In the genomic region with DNA sequence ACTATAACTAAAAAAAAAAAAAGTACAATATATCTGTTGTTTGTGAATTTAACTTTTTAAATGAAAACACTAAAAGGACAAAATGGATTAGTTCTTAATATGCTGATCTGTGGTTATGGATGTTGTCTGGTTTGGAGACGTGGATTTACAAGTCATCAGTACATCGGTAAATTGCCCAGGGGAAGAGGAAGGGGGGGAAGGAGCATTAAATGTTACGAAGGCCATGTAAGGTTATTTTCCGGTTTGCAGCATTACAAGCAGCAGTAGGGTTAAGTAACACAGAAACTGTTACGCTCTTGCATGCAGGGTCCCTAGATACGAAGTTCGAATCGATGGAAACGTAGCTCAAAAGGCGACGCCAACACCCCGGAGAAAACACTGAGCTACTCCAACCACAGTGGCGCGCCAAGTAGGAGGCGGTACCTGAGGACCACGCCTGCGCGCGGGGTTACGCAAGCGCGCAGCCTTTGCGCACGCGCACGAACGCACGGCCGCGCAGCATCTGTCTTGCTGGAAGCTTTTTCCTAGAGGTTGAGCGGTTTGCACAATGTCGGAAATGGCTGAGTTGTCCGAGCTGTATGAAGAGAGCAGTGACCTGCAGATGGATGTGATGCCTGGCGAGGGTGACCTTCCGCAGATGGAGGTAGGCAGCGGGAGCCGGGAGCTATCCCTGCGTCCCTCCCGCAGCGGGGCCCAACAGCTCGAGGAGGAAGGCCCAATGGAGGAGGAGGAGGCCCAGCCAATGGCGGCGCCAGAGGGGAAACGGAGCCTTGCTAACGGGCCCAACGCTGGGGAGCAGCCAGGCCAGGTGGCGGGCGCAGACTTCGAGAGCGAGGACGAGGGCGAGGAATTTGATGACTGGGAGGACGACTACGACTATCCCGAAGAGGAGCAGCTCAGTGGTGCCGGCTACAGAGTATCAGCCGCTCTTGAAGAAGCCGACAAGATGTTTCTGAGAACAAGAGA, we compare ENCODE assay signal across 8 cellular contexts. TPM values are rescaled to one million over a fixed set of nuclear protein-coding genes. Genes with fewer than 3 reads are reported as not detected.
DNase-seq lines count a peak whose midpoint lies in the region; TF ChIP-seq lines count a peak whose summit lies in the region.

A gene with protein sequence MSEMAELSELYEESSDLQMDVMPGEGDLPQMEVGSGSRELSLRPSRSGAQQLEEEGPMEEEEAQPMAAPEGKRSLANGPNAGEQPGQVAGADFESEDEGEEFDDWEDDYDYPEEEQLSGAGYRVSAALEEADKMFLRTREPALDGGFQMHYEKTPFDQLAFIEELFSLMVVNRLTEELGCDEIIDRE (plus strand): TSS at position 505 of the 966 bp plus-strand sequence. CDS start 43 bp downstream, at position 548.

- peaks cover 4 to 13% of the 10 kb centered on the region in 2 experiments for H3K36me3 ChIP-seq in SK-N-SH (replicated peaks in 1 of 2; ENCODE audit: control insufficient read depth in 1 of 2, insufficient read depth in 2 of 2, low read length in 1 of 2)

- H3K4me2 ChIP-seq in SK-N-SH, result peak within 1 kb of the TSS; percentile 82

- DNase-seq in GM04503 (ENCODE audit: low read depth) (peak; percentile 75), HFFc6 (peak; percentile 90), NB4 (ENCODE audit: low read depth) (peak; percentile 97), SK-N-SH (peak; percentile 90), globus pallidus (ENCODE audit: low spot score) (peak; percentile 94), occipital lobe (lab: John Stamatoyannopoulos, UW) (peak; percentile 89)
- peak; percentile 91 for DNase-seq in activated naive CD4-positive, alpha-beta T cell treated with anti-CD3 and anti-CD28 coated beads, Interleukin-2, amount 50 U/mL, for 16 hours

- H3K36me3 Mint-ChIP-seq in HFFc6 (ENCODE audit: low read depth), result peaks cover 22% of the 10 kb centered on the region

- no peaks in the 10 kb centered on the region for H3K9me3 ChIP-seq in SK-N-SH

- CTCF ChIA-PET in SK-N-SH (lab: Yijun Ruan, JAX), result interaction anchor here (1.3 to 4.1 kb wide), 6 partner anchors 13 to 268 kb away, joined by 3 to 33 read pairs (median 8); a partner anchor contains a TSS

- no peak for TF ChIP-seq CTCF in HFFc6 (IDR thresholded peaks at IDR 0.05)
- no peak for TF ChIP-seq CTCF in NB4 (IDR thresholded peaks at IDR 0.05; ENCODE audit: low read depth, low read length)
- peak; percentile 16; the same call in 1 of the 2 replicates for TF ChIP-seq CTCF in SK-N-SH (IDR thresholded peaks at IDR 0.05)

- no peaks in the 10 kb centered on the region for H3K9me3 Mint-ChIP-seq in HFFc6

- peak; percentile 96 for TF ChIP-seq POLR2A in NB4 (IDR thresholded peaks at IDR 0.05; ENCODE audit: extremely low read depth, insufficient read length)

- H3K4me1 ChIP-seq in SK-N-SH (ENCODE audit: control insufficient read depth in 1 of 2, insufficient read depth in 2 of 2, low read depth in 1 of 2, low read length in 1 of 2), result peaks cover 0 to 12% of the 10 kb centered on the region in 2 experiments; a peak in 2 of 4 replicates

- WGBS in SK-N-SH (ENCODE audit: low lambda C conversion rate), result under 1% methylated on average over 43 of the region's 58 CpGs

- H3K27ac ChIP-seq in SK-N-SH (ENCODE audit: low read depth in 2 of 2, low read length in 1 of 2) (peak within 1 kb of the TSS; percentile 82 to 98), temporal lobe (ENCODE audit: low read depth, low read length) (peak within 1 kb of the TSS; percentile 91)

- peak; percentile 2; the same call in 1 of the 2 replicates for TF ChIP-seq RAD21 in SK-N-SH (IDR thresholded peaks at IDR 0.05; ENCODE audit: low read length)

- H3K4me3 Mint-ChIP-seq in HFFc6, result peak within 1 kb of the TSS; percentile 98

- no peaks in the 10 kb centered on the region for H3K27me3 ChIP-seq in SK-N-SH (ENCODE audit: insufficient read depth)

- peak within 1 kb of the TSS; percentile 91 for H3K4me3 ChIP-seq in NB4 (ENCODE audit: low read depth, low read length)
- H3K4me3 ChIP-seq in SK-N-SH (ENCODE audit: low read depth in 2 of 2, low read length in 1 of 2), result peak within 1 kb of the TSS; percentile 82 to 98

- POLR2A ChIA-PET in SK-N-SH (lab: Yijun Ruan, JAX), result interaction anchor here (0.6 to 1.5 kb wide), 14 partner anchors 10 to 1477 kb away, joined by 3 to 15 read pairs (median 4); a partner anchor contains a TSS

- peak within 1 kb of the TSS; percentile 87 for H2AFZ ChIP-seq in SK-N-SH (ENCODE audit: low read depth)

- H3F3A ChIP-seq in SK-N-SH (replicated peaks; ENCODE audit: insufficient read depth), result peaks cover 10% of the 10 kb centered on the region

- no peaks in the 10 kb centered on the region; the same call in 1 of the 2 replicates for H3K27me3 Mint-ChIP-seq in HFFc6 (ENCODE audit: insufficient read depth)

- peak within 1 kb of the TSS; percentile 98 for H3K27ac Mint-ChIP-seq in HFFc6

- peaks cover 41% of the 10 kb centered on the region for H3K4me1 Mint-ChIP-seq in HFFc6 (ENCODE audit: low read depth)

- no peak for TF ChIP-seq EP300 in SK-N-SH (IDR thresholded peaks at IDR 0.05; ENCODE audit: borderline replicate concordance in 1 of 2, low read depth in 1 of 2, low read length in 1 of 2)

- peak within 1 kb of the TSS; percentile 83 for H3K9ac ChIP-seq in SK-N-SH

- peaks cover 31% of the 10 kb centered on the region for H3K79me2 ChIP-seq in SK-N-SH (ENCODE audit: insufficient read depth)

- no peaks in the 10 kb centered on the region for H3K9me2 ChIP-seq in SK-N-SH

- peaks cover 17% of the 10 kb centered on the region for H4K20me1 ChIP-seq in SK-N-SH (ENCODE audit: insufficient read depth)

TF ChIP-seq in SK-N-SH, 30 proteins besides CTCF, POLR2A, EP300 and RAD21:
- TF ChIP-seq, protein P1, sequence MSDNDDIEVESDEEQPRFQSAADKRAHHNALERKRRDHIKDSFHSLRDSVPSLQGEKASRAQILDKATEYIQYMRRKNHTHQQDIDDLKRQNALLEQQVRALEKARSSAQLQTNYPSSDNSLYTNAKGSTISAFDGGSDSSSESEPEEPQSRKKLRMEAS (IDR thresholded peaks at IDR 0.05; ENCODE audit: low read depth), result peak; percentile 51; the same call in 1 of the 2 replicates
- peak; percentile 22 for TF ChIP-seq CHD2 (IDR thresholded peaks at IDR 0.05; ENCODE audit: low read length, partially characterized antibody)
- TF ChIP-seq NFIC (IDR thresholded peaks at IDR 0.05; ENCODE audit: borderline replicate concordance), result no peak; the same call in 1 of the 2 replicates
- peak; percentile 36; the same call in 1 of the 2 replicates for TF ChIP-seq MXI1 (IDR thresholded peaks at IDR 0.05; ENCODE audit: low read depth, low read length)
- no peak for TF ChIP-seq JUND (IDR thresholded peaks at IDR 0.05)
- TF ChIP-seq TCF12 (IDR thresholded peaks at IDR 0.05), result 0 out of 2 replicates have a peak, but pooled peaks have one; percentile 8
- peak; percentile 98 for TF ChIP-seq NRF1 (IDR thresholded peaks at IDR 0.05; ENCODE audit: low read depth, low read length)
- peak; percentile 31; the same call in 1 of the 2 replicates for TF ChIP-seq GATA2 (CRISPR knock-in tag; IDR thresholded peaks at IDR 0.05)
- TF ChIP-seq FOXJ3 (CRISPR knock-in tag; IDR thresholded peaks at IDR 0.05), result 0 out of 2 replicates have a peak, but pooled peaks have one; percentile 36
- TF ChIP-seq YY1 (IDR thresholded peaks at IDR 0.05; ENCODE audit: low read depth), result peak; percentile 91
- TF ChIP-seq MEF2A (IDR thresholded peaks at IDR 0.05; ENCODE audit: borderline replicate concordance, low read depth), result no peak
- TF ChIP-seq, protein P2, sequence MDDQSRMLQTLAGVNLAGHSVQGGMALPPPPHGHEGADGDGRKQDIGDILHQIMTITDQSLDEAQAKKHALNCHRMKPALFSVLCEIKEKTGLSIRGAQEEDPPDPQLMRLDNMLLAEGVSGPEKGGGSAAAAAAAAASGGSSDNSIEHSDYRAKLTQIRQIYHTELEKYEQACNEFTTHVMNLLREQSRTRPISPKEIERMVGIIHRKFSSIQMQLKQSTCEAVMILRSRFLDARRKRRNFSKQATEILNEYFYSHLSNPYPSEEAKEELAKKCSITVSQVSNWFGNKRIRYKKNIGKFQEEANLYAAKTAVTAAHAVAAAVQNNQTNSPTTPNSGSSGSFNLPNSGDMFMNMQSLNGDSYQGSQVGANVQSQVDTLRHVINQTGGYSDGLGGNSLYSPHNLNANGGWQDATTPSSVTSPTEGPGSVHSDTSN (IDR thresholded peaks at IDR 0.05), result 0 out of 2 replicates have a peak, but pooled peaks have one; percentile 7
- 0 out of 2 replicates have a peak, but pooled peaks have one; percentile 29 for TF ChIP-seq SIN3A (IDR thresholded peaks at IDR 0.05; ENCODE audit: borderline replicate concordance, low read depth, low read length)
- peak; percentile 38 for TF ChIP-seq TAF1 (IDR thresholded peaks at IDR 0.05; ENCODE audit: borderline replicate concordance, low read depth, low read length)
- peak; percentile 28; the same call in 1 of the 2 replicates for TF ChIP-seq ELF1 (IDR thresholded peaks at IDR 0.05)
TF ChIP-seq in SK-N-SH: peak in this region for 12.

RNA-seq across cellular contexts. Expression of the gene that starts here (rescaled TPM):
- total RNA-seq in HFFc6 (2021; fragmentation: NEBNext Ultra II Directional; extraction: Animal tissue kit (Norgen Biotek cat#: 25700)), result 100 to 1,000 TPM; 218 to 281 (median 242) TPM
- polyA plus RNA-seq in SK-N-SH (2012; rRNA removed), result 170 and 228 TPM in 2 replicates
- polyA plus RNA-seq in SK-N-SH (2012; cell fraction: cytosol; rRNA removed), result 219 and 294 TPM in 2 replicates
- 90.3 and 100 TPM in 2 replicates for polyA plus RNA-seq in SK-N-SH (2012; cell fraction: nucleus; rRNA removed)
- total RNA-seq in occipital lobe (215 TPM), temporal lobe (157 TPM)

Comparison
In these comparisons a context has a peak if more than half of its experiments do, and no peak if none do; other contexts are left out.
1. Peak in every context shown above with its lines: DNase-seq, H3K4me3 ChIP-seq and H3K27ac ChIP-seq.